13 cellular contexts compared by ENCODE assay signal in the genomic region with DNA sequence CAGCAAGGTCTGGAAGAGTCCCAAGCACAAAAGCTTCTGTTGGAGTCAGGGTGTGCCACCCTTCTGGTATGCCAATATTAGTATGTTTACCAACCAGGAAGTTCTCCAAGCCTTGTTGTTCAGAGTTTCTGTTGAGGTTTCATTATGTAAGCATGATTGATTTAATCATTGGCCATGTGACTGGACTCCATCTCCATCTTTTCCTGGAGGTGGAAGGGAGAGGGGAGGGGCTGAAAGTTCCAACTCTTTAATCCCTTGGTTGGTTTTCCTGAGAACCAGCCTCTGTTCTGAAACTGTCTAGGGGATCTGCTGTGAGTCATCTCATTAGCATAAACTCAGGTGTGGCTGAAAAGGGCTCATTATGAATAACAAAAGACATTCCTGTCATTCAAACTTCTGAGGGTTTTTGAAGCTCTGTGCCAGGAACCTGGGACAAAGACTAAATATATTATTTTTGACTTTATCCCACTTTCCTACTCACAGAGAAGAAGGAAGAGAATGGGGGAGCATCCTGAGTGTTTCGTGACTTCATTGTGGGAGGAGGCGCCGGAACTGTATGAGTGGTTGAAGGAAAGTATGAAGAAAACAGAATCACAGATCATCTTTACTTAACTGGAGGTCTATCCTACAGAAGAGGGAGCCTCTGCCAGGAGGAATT.
A peak's percentile ranks its signal among the peaks of the same experiment; 100 is the strongest.
DNase-seq lines count a peak whose midpoint lies in the region; ATAC-seq, FAIRE-seq and TF ChIP-seq lines count a peak whose summit lies in the region.
"Had no signal": no experiment of that assay in that cellular context is flagged by ENCODE, and none has a peak within 500 bp of the region (broad histone marks: within the 10 kb centered on the region; RNA-seq: fewer than 3 reads in every experiment).

No MANE protein-coding gene starts in this region.

- H3K27me3 ChIP-seq in HCT116 (ENCODE audit: insufficient read depth, low read length) (no peaks in the 10 kb centered on the region), astrocyte (ENCODE audit: insufficient read depth, low read length) (no peaks in the 10 kb centered on the region)
- H3K27me3 ChIP-seq: BLaER1, Peyer's patch had no signal

- intact Hi-C loops in HCT116 (cut with micrococcal nuclease): no loop called here

- POLR2A ChIA-PET in HCT116 (lab: Charles Lee): no interaction called here

- H2AFZ ChIP-seq in HCT116 (ENCODE audit: low read depth, low read length, poor library complexity, severe bottlenecking) (peak overlapping the region; percentile 35), astrocyte (ENCODE audit: low read depth, low read length) (no peak overlapping the region)

- no peak overlapping the region for H3K27ac Mint-ChIP-seq in astrocyte (ENCODE audit: unreplicated experiment)

- RAD21 ChIA-PET in HCT116 (lab: Charles Lee; ENCODE audit: low non-redundant PET in 1 of 2, low total read pairs in 2 of 2, uncharacterized antibody in 2 of 2, unreplicated experiment in 2 of 2): no interaction called here

- H3K4me3 ChIP-seq in HCT116 (replicated peaks in 1 of 2; ENCODE audit: low read depth in 1 of 2, low read length in 2 of 2) (no peak overlapping the region), astrocyte (ENCODE audit: insufficient read depth, low read depth, low read length) (no peak overlapping the region)
- H3K4me3 ChIP-seq: BLaER1, Peyer's patch had no signal

- H3K4me3 Mint-ChIP-seq in astrocyte (ENCODE audit: unreplicated experiment): no peak overlapping the region

- no peaks in the 10 kb centered on the region for H3K36me3 Mint-ChIP-seq in astrocyte (ENCODE audit: low read depth, unreplicated experiment)

- ATAC-seq in HCT116: 0 out of 2 replicates have a peak, but pooled peaks have one; percentile 20
- no peak for ATAC-seq in HG03565 (IDR thresholded peaks at IDR 0.05; ENCODE audit: unreplicated experiment)

- CTCF ChIA-PET in HCT116 (lab: Charles Lee): interaction anchor here (1.3 kb wide), 1 partner anchor 9 kb away, joined by 3 read pairs; no protein-coding TSS in a partner anchor

- no peak overlapping the region for H3K9ac ChIP-seq in HCT116 (ENCODE audit: low read length)
- no peak overlapping the region for H3K9ac ChIP-seq in astrocyte (ENCODE audit: low read length)
- H3K9ac ChIP-seq: BLaER1 had no signal

- no peak for TF ChIP-seq RAD21 in HCT116 (IDR thresholded peaks at IDR 0.05; ENCODE audit: low read depth)

- no peaks in the 10 kb centered on the region for H3K36me3 ChIP-seq in HCT116 (ENCODE audit: control insufficient read depth in 1 of 2, insufficient read depth in 2 of 2, low read length in 2 of 2)
- H3K36me3 ChIP-seq in astrocyte (ENCODE audit: insufficient read depth, low read length): no peaks in the 10 kb centered on the region
- H3K36me3 ChIP-seq: BLaER1, Peyer's patch had no signal

- peak overlapping the region; percentile 38; the same call in 1 of the 2 replicates for H3K4me2 ChIP-seq in HCT116 (ENCODE audit: low read length)
- peak overlapping the region; percentile 54 for H3K4me2 ChIP-seq in astrocyte (ENCODE audit: low read length)
- H3K4me2 ChIP-seq: BLaER1 had no signal

- H3K4me1 Mint-ChIP-seq in astrocyte (ENCODE audit: low read depth, unreplicated experiment): peaks cover 29% of the 10 kb centered on the region

- H4K20me1 ChIP-seq in HCT116 (ENCODE audit: insufficient read depth): no peaks in the 10 kb centered on the region
- no peaks in the 10 kb centered on the region for H4K20me1 ChIP-seq in astrocyte (ENCODE audit: insufficient read depth, low read length)
- H4K20me1 ChIP-seq: BLaER1 had no signal

- no peaks in the 10 kb centered on the region for H3K9me3 ChIP-seq in HCT116 (ENCODE audit: control insufficient read depth in 1 of 2, insufficient read depth in 1 of 2, low read depth in 1 of 2, low read length in 2 of 2)
- peaks cover 3% of the 10 kb centered on the region for H3K9me3 ChIP-seq in astrocyte (ENCODE audit: insufficient read depth, low read depth, low read length)
- H3K9me3 ChIP-seq: BLaER1, Peyer's patch had no signal

- peak; percentile 34 for FAIRE-seq in astrocyte (lab: Jason Lieb, UNC)

- TF ChIP-seq POLR2A in HCT116 (IDR thresholded peaks at IDR 0.05; ENCODE audit: borderline replicate concordance, extremely low read depth, insufficient read depth, insufficient read length): no peak

- peaks cover 3% of the 10 kb centered on the region for H3K27me3 Mint-ChIP-seq in astrocyte (ENCODE audit: low read depth, unreplicated experiment)

- peaks cover 6% of the 10 kb centered on the region for H3K9me3 Mint-ChIP-seq in astrocyte (ENCODE audit: unreplicated experiment)

- peak overlapping the region; percentile 77; the same call in 1 of the 2 replicates for H3K27ac ChIP-seq in C4-2B
- no peak overlapping the region for H3K27ac ChIP-seq in HCT116 (ENCODE audit: low read depth, low read length)
- peak overlapping the region; percentile 52 for H3K27ac ChIP-seq in astrocyte (ENCODE audit: low read depth, low read length)
- H3K27ac ChIP-seq: BLaER1, Peyer's patch had no signal

- DNase-seq in HCT116 (ENCODE audit: low read depth, low spot score) (no peak), astrocyte (ENCODE audit: low read depth) (peak; percentile 74), iris pigment epithelial cell (ENCODE audit: low read depth) (peak; percentile 17), NCI-H2227 treated with DMSO at 0.1 percent for 48 hours (lab: John Stamatoyannopoulos, UW) (no peak), T-helper 2 cell (no peak)
- DNase-seq in activated CD8-positive, alpha-beta memory T cell treated with anti-CD3 and anti-CD28 coated beads, Interleukin-2, amount 50 U/mL, for 4 hours: no peak
- DNase-seq: activated CD4-positive, alpha-beta T cell treated with anti-CD3 and anti-CD28 coated beads, Interleukin-2, amount 50 U/mL, for 4 hours; amygdala; midbrain; Peyer's patch had no signal

- TF ChIP-seq CTCF in C4-2B (conservative IDR thresholded peaks at IDR 0.05) (no peak), HCT116 (IDR thresholded peaks at IDR 0.05 in 2 of 3, conservative IDR thresholded peaks at IDR 0.05 in 1 of 3; ENCODE audit: borderline replicate concordance in 1 of 3, insufficient read depth in 1 of 3, low read depth in 2 of 3, low read length in 2 of 3) (no peak), astrocyte (IDR thresholded peaks at IDR 0.05; ENCODE audit: insufficient read depth, low read depth, low read length) (no peak)

- H3K9me2 ChIP-seq in HCT116 (ENCODE audit: insufficient read depth): no peaks in the 10 kb centered on the region

- BruUV-seq in HCT116 (replicated peaks; lab: Mats Ljungman, UMichigan): no TSS peak

- peaks cover 0 to 29% of the 10 kb centered on the region in 2 experiments; a peak in 2 of 4 replicates for H3K4me1 ChIP-seq in HCT116 (ENCODE audit: control insufficient read depth in 1 of 2, insufficient read depth in 2 of 2, low read length in 2 of 2)
- peaks cover 34% of the 10 kb centered on the region for H3K4me1 ChIP-seq in astrocyte (ENCODE audit: insufficient read depth, low read length)
- H3K4me1 ChIP-seq: Peyer's patch had no signal

- no peaks in the 10 kb centered on the region for H3K79me2 ChIP-seq in HCT116 (ENCODE audit: insufficient read depth, low read length)
- H3K79me2 ChIP-seq in astrocyte (ENCODE audit: insufficient read depth, low read length): no peaks in the 10 kb centered on the region

TF ChIP-seq in HCT116, 20 proteins besides CTCF, POLR2A, EP300 and RAD21:
- TF ChIP-seq, protein P1, sequence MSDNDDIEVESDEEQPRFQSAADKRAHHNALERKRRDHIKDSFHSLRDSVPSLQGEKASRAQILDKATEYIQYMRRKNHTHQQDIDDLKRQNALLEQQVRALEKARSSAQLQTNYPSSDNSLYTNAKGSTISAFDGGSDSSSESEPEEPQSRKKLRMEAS (IDR thresholded peaks at IDR 0.05): 0 out of 2 replicates have a peak, but pooled peaks have one; percentile 19
- no peak for TF ChIP-seq ZNF274 (IDR thresholded peaks at IDR 0.05; ENCODE audit: low read depth, low read length)
- TF ChIP-seq CBX3 (IDR thresholded peaks at IDR 0.05; ENCODE audit: low read depth): 0 out of 2 replicates have a peak, but pooled peaks have one; percentile 39
- TF ChIP-seq EZH2phosphoT487 (IDR thresholded peaks at IDR 0.05; ENCODE audit: borderline replicate concordance): no peak
- TF ChIP-seq, protein P2, sequence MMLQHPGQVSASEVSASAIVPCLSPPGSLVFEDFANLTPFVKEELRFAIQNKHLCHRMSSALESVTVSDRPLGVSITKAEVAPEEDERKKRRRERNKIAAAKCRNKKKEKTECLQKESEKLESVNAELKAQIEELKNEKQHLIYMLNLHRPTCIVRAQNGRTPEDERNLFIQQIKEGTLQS (IDR thresholded peaks at IDR 0.05): no peak
TF ChIP-seq in HCT116: peak in this region for 2.

Comparison
In these comparisons a context has a peak if more than half of its experiments do, and no peak if none do; other contexts are left out.
1. DNase-seq: peak in astrocyte (single experiment) and iris pigment epithelial cell (single experiment); none in HCT116 (single experiment), activated CD8-positive, alpha-beta memory T cell treated with anti-CD3 and anti-CD28 coated beads, Interleukin-2, amount 50 U/mL, for 4 hours (single experiment), NCI-H2227 treated with DMSO at 0.1 percent for 48 hours (single experiment) and T-helper 2 cell (0 of 5).